Comparison of ENCODE assay signal across 8 cellular contexts in genomic region chr12:49108958-49109404, GRCh38. TPM values are rescaled to one million over a fixed set of nuclear protein-coding genes. Genes with fewer than 3 reads are reported as not detected.
A peak's percentile ranks its signal among the peaks of the same experiment; 100 is the strongest.
DNase-seq lines count a peak whose midpoint lies in the region; ATAC-seq and TF ChIP-seq lines count a peak whose summit lies in the region.

No MANE protein-coding gene starts in this region.

- peaks cover 28% of the 10 kb centered on the region for H3K4me1 Mint-ChIP-seq in activated naive CD4-positive, alpha-beta T cell treated with anti-CD3 and anti-CD28 coated beads, Interleukin-2, amount 10 ng/mL, durations not matched to agents 7 days and 5 days

- in situ Hi-C loops in astrocyte of the spinal cord (cut with HindIII; ENCODE audit: low sequenced_read_pairs) (no loop called here), GM13976 (cut with MboI; ENCODE audit: low sequenced_read_pairs, unreplicated experiment) (no loop called here)

- DNase-seq in activated naive CD4-positive, alpha-beta T cell treated with anti-CD3 and anti-CD28 coated beads, Interleukin-2, amount 10 ng/mL, durations not matched to agents 7 days and 5 days = no peak
- no peak for DNase-seq in activated naive CD4-positive, alpha-beta T cell (lab: John Stamatoyannopoulos, UW)
- no peak for DNase-seq in astrocyte of the spinal cord (ENCODE audit: low read depth, low spot score)
- peak; percentile 60 for DNase-seq in left kidney (ENCODE audit: low read depth, low spot score)
- DNase-seq in GM13976 (ENCODE audit: low spot score) = no peak
- no peak for DNase-seq in D341Med (ENCODE audit: low spot score)

- H3K27ac Mint-ChIP-seq in activated naive CD4-positive, alpha-beta T cell treated with anti-CD3 and anti-CD28 coated beads, Interleukin-2, amount 10 ng/mL, durations not matched to agents 7 days and 5 days = peak overlapping the region; percentile 94

- H3K4me3 Mint-ChIP-seq in activated naive CD4-positive, alpha-beta T cell treated with anti-CD3 and anti-CD28 coated beads, Interleukin-2, amount 10 ng/mL, durations not matched to agents 7 days and 5 days = peak overlapping the region; percentile 94

- peak overlapping the region; percentile 94 for H3K4me3 ChIP-seq in astrocyte of the spinal cord (ENCODE audit: low read depth, low read length)

- TF ChIP-seq CTCF in astrocyte of the spinal cord (IDR thresholded peaks at IDR 0.05; ENCODE audit: low read depth, low read length) (no peak), GM13976 (IDR thresholded peaks at IDR 0.05; ENCODE audit: borderline replicate concordance, control extremely low read depth, extremely low read depth, insufficient read depth, missing control alignments) (no peak)

- H3K9me3 Mint-ChIP-seq in activated naive CD4-positive, alpha-beta T cell treated with anti-CD3 and anti-CD28 coated beads, Interleukin-2, amount 10 ng/mL, durations not matched to agents 7 days and 5 days = no peaks in the 10 kb centered on the region

- H3K36me3 Mint-ChIP-seq in activated naive CD4-positive, alpha-beta T cell treated with anti-CD3 and anti-CD28 coated beads, Interleukin-2, amount 10 ng/mL, durations not matched to agents 7 days and 5 days = peaks cover 13% of the 10 kb centered on the region

- CTCF ChIA-PET in activated naive CD4-positive, alpha-beta T cell treated with anti-CD3 and anti-CD28 coated beads, Interleukin-2, amount 10 ng/mL, durations not matched to agents 7 days and 5 days (lab: Charles Lee) = interaction anchor here (0.6 to 4.3 kb wide), 7 partner anchors 11 to 121 kb away, joined by 3 to 38 read pairs (median 3); no protein-coding TSS in a partner anchor

- peak overlapping the region; percentile 51 for H3K27ac ChIP-seq in temporal lobe (ENCODE audit: low read depth, low read length)

- H3K27me3 Mint-ChIP-seq in activated naive CD4-positive, alpha-beta T cell treated with anti-CD3 and anti-CD28 coated beads, Interleukin-2, amount 10 ng/mL, durations not matched to agents 7 days and 5 days = peaks cover 4% of the 10 kb centered on the region

- no peak for ATAC-seq in activated CD4-positive, CD25-positive, alpha-beta regulatory T cell treated with anti-CD3 and anti-CD28 coated beads, Interleukin-2, amount 50 U/mL, for 24 hours

RNA-seq across cellular contexts. Expression of gene LMBR1L, which starts 1.7 kb away (rescaled TPM):
- total RNA-seq in temporal lobe = 59.5 TPM

RNA-seq across cellular contexts. Expression of gene DHH, which starts 14.4 kb away (rescaled TPM):
- total RNA-seq in temporal lobe = under 0.01 TPM

RNA-seq across cellular contexts. Expression of gene TUBA1B, which starts 22.2 kb away (rescaled TPM):
- 782 TPM for total RNA-seq in temporal lobe

RNA-seq across cellular contexts. Expression of gene RHEBL1, which starts 39.2 kb away (rescaled TPM):
- 0.49 TPM for total RNA-seq in temporal lobe

RNA-seq across cellular contexts. Expression of gene KMT2D, which starts 48.4 kb away (rescaled TPM):
- 38.4 TPM for total RNA-seq in temporal lobe
